Comparison of ENCODE assay signal across 1 cellular context in genomic region chr6:41789390-41789724, GRCh38.
TF ChIP-seq lines count a peak whose summit lies in the region.

No MANE protein-coding gene starts in this region.

TF ChIP-seq in K562, 482 proteins besides CTCF, POLR2A, EP300 and RAD21:
- TF ChIP-seq ZKSCAN8 (CRISPR knock-in tag; IDR thresholded peaks at IDR 0.05): no peak
- TF ChIP-seq TAL1 (IDR thresholded peaks at IDR 0.05): peak; percentile 66
- no peak for TF ChIP-seq SMARCB1 (IDR thresholded peaks at IDR 0.05; ENCODE audit: insufficient read length, low read depth)
- TF ChIP-seq KDM1A (IDR thresholded peaks at IDR 0.05): peak; percentile 58 to 63; a peak in 3 of 4 replicates
- peak; percentile 75 for TF ChIP-seq TEAD4 (IDR thresholded peaks at IDR 0.05; ENCODE audit: low read length)
- TF ChIP-seq TEAD4 (CRISPR knock-in tag; IDR thresholded peaks at IDR 0.05; ENCODE audit: borderline replicate concordance): no peak
- TF ChIP-seq HDAC2 (IDR thresholded peaks at IDR 0.05): 0 out of 2 replicates have a peak, but pooled peaks have one; percentile 33
- TF ChIP-seq TCF3 (CRISPR knock-in tag; IDR thresholded peaks at IDR 0.05): peak; percentile 58
- peak; percentile 68 for TF ChIP-seq CBFA2T2 (conservative IDR thresholded peaks at IDR 0.05)
- TF ChIP-seq CBFA2T3 (IDR thresholded peaks at IDR 0.05): peak; percentile 83
- peak; percentile 27; the same call in 1 of the 2 replicates for TF ChIP-seq NCOR1 (IDR thresholded peaks at IDR 0.05)
- TF ChIP-seq ARID1B (IDR thresholded peaks at IDR 0.05): peak; percentile 50; the same call in 1 of the 2 replicates
- no peak for TF ChIP-seq POLR3A (IDR thresholded peaks at IDR 0.05; ENCODE audit: borderline replicate concordance, extremely low read depth, insufficient read depth, insufficient read length)
- TF ChIP-seq ARID4B (CRISPR knock-in tag; IDR thresholded peaks at IDR 0.05): 0 out of 2 replicates have a peak, but pooled peaks have one; percentile 4
- TF ChIP-seq TCF7L2 (IDR thresholded peaks at IDR 0.05; ENCODE audit: low read depth, low read length): no peak
- peak; percentile 21; the same call in 1 of the 2 replicates for TF ChIP-seq POLR2AphosphoS5 (IDR thresholded peaks at IDR 0.05; ENCODE audit: control insufficient read depth, insufficient read depth, low read depth, low read length)
- no peak for TF ChIP-seq SMARCA5 (IDR thresholded peaks at IDR 0.05)
